20 cellular contexts compared by ENCODE assay signal in genomic region chr1:167776616-167777252, GRCh38. TPM values are rescaled to one million over a fixed set of nuclear protein-coding genes. Genes with fewer than 3 reads are reported as not detected.
A peak's percentile ranks its signal among the peaks of the same experiment; 100 is the strongest.
DNase-seq lines count a peak whose midpoint lies in the region; ATAC-seq and TF ChIP-seq lines count a peak whose summit lies in the region.
"Had no signal": no experiment of that assay in that cellular context is flagged by ENCODE, and none has a peak within 500 bp of the region (broad histone marks: within the 10 kb centered on the region; RNA-seq: fewer than 3 reads in every experiment).

No MANE protein-coding gene starts in this region.

- TF ChIP-seq CTCF in HFFc6 (IDR thresholded peaks at IDR 0.05), result no peak
- TF ChIP-seq CTCF in GM13976 (IDR thresholded peaks at IDR 0.05; ENCODE audit: borderline replicate concordance, control extremely low read depth, extremely low read depth, insufficient read depth, missing control alignments), result no peak

- peak overlapping the region; percentile 20 for H3K27ac Mint-ChIP-seq in activated CD4-positive, alpha-beta T cell treated with anti-CD3 and anti-CD28 coated beads, Interleukin-2, amount 10 ng/mL, durations not matched to agents 7 days and 5 days
- peak overlapping the region; percentile 17; the same call in 1 of the 2 replicates for H3K27ac Mint-ChIP-seq in HFFc6
- peak overlapping the region in 6 of 10 donors; percentile 5 to 87 (median 28) for H3K27ac Mint-ChIP-seq in naive thymus-derived CD8-positive, alpha-beta T cell

- H3K9me3 Mint-ChIP-seq in activated CD4-positive, alpha-beta T cell treated with anti-CD3 and anti-CD28 coated beads, Interleukin-2, amount 10 ng/mL, durations not matched to agents 7 days and 5 days, result peaks cover 3% of the 10 kb centered on the region
- H3K9me3 Mint-ChIP-seq in HFFc6, result no peaks in the 10 kb centered on the region
- H3K9me3 Mint-ChIP-seq in naive thymus-derived CD8-positive, alpha-beta T cell, result peaks cover 0 to 21% (median 9%) of the 10 kb centered on the region in 9 donors

- H3K36me3 Mint-ChIP-seq in activated CD4-positive, alpha-beta T cell treated with anti-CD3 and anti-CD28 coated beads, Interleukin-2, amount 10 ng/mL, durations not matched to agents 7 days and 5 days (ENCODE audit: low read depth), result peaks cover 20% of the 10 kb centered on the region
- peaks cover 80% of the 10 kb centered on the region for H3K36me3 Mint-ChIP-seq in HFFc6 (ENCODE audit: low read depth)
- peaks cover 12 to 21% (median 20%) of the 10 kb centered on the region in 3 donors for H3K36me3 Mint-ChIP-seq in naive thymus-derived CD8-positive, alpha-beta T cell

- CTCF ChIA-PET in activated CD4-positive, alpha-beta T cell treated with anti-CD3 and anti-CD28 coated beads, Interleukin-2, amount 10 ng/mL, durations not matched to agents 7 days and 5 days (lab: Charles Lee), result interaction anchor here (1.4 kb wide), 1 partner anchor 79 kb away, joined by 3 read pairs; no protein-coding TSS in a partner anchor

- H3K4me3 Mint-ChIP-seq in activated CD4-positive, alpha-beta T cell treated with anti-CD3 and anti-CD28 coated beads, Interleukin-2, amount 10 ng/mL, durations not matched to agents 7 days and 5 days, result no peak overlapping the region
- H3K4me3 Mint-ChIP-seq in HFFc6, result no peak overlapping the region; the same call in 1 of the 2 replicates
- no peak overlapping the region for H3K4me3 Mint-ChIP-seq in naive thymus-derived CD8-positive, alpha-beta T cell

- POLR2A ChIA-PET in activated CD4-positive, alpha-beta T cell treated with anti-CD3 and anti-CD28 coated beads, Interleukin-2, amount 10 ng/mL, durations not matched to agents 7 days and 5 days (lab: Charles Lee), result no interaction called here
- POLR2A ChIA-PET in naive thymus-derived CD8-positive, alpha-beta T cell (lab: Charles Lee), result no interaction called here

- H3K4me1 Mint-ChIP-seq in activated CD4-positive, alpha-beta T cell treated with anti-CD3 and anti-CD28 coated beads, Interleukin-2, amount 10 ng/mL, durations not matched to agents 7 days and 5 days, result peaks cover 21% of the 10 kb centered on the region
- H3K4me1 Mint-ChIP-seq in HFFc6 (ENCODE audit: low read depth), result peaks cover 35% of the 10 kb centered on the region
- H3K4me1 Mint-ChIP-seq in naive thymus-derived CD8-positive, alpha-beta T cell, result peaks cover 0 to 12% (median 8%) of the 10 kb centered on the region in 4 donors

- DNase-seq in activated CD4-positive, alpha-beta T cell treated with anti-CD3 and anti-CD28 coated beads, Interleukin-2, amount 10 ng/mL, durations not matched to agents 7 days and 5 days, result no peak
- no peak for DNase-seq in activated CD4-positive, alpha-beta T cell treated with anti-CD3 and anti-CD28 coated beads, Interleukin-2, amount 50 U/mL, for 48 hours
- DNase-seq in HFFc6 (no peak), astrocyte of the hippocampus (ENCODE audit: low read depth, low spot score) (peak; percentile 55), GM19238 (ENCODE audit: insufficient read length, low spot score) (no peak), GM13976 (ENCODE audit: low spot score) (no peak)
- no peak for DNase-seq in naive thymus-derived CD8-positive, alpha-beta T cell
- DNase-seq: activated CD4-positive, CD25-positive, alpha-beta regulatory T cell treated with anti-CD3 and anti-CD28 coated beads, Interleukin-2, amount 50 U/mL, for 72 hours; activated gamma-delta T cell; body of pancreas; effector CD4-positive, alpha-beta T cell; foreskin keratinocyte; GDM1; left colon; NCI-H1436 treated with DMSO at 0.1 percent for 48 hours; nucleus accumbens; SHP77 treated with DMSO at 0.1 percent for 48 hours; stimulated activated CD4-positive, alpha-beta T cell treated with anti-CD3 and anti-CD28 coated beads, Interleukin-1b, Interleukin-23, amount 100 ng/mL, for 48 hours; substantia nigra had no signal

- no peaks in the 10 kb centered on the region for H3K27me3 Mint-ChIP-seq in activated CD4-positive, alpha-beta T cell treated with anti-CD3 and anti-CD28 coated beads, Interleukin-2, amount 10 ng/mL, durations not matched to agents 7 days and 5 days
- no peaks in the 10 kb centered on the region; the same call in none of the 2 replicates for H3K27me3 Mint-ChIP-seq in HFFc6 (ENCODE audit: insufficient read depth)
- H3K27me3 Mint-ChIP-seq in naive thymus-derived CD8-positive, alpha-beta T cell, result no peaks in the 10 kb centered on the region

- in situ Hi-C loops in GM13976 (cut with MboI; ENCODE audit: low sequenced_read_pairs, unreplicated experiment), result no loop called here

- ATAC-seq in naive thymus-derived CD8-positive, alpha-beta T cell, result no peak
- ATAC-seq in GM21367 (IDR thresholded peaks at IDR 0.05; ENCODE audit: unreplicated experiment), result no peak
- ATAC-seq: body of pancreas, foreskin keratinocyte, left colon had no signal

RNA-seq across cellular contexts. Expression of gene MPZL1, which starts 55.0 kb away (rescaled TPM):
- 10 to 100 TPM; 12.5 to 14.1 TPM for total RNA-seq in activated CD4-positive, alpha-beta T cell treated with anti-CD3 and anti-CD28 coated beads, Interleukin-2, amount 10 ng/mL, durations not matched to agents 7 days and 5 days
- total RNA-seq in HFFc6 (2021; fragmentation: NEBNext Ultra II Directional; extraction: Animal tissue kit (Norgen Biotek cat#: 25700)), result 100 to 1,000 TPM; 147 to 188 (median 183) TPM
- total RNA-seq in naive thymus-derived CD8-positive, alpha-beta T cell, result 1 to 10 TPM; 6.9 to 8.3 TPM
- 1 to 10 TPM; 7.9 to 8.9 (median 8.2) TPM for polyA plus RNA-seq in naive thymus-derived CD8-positive, alpha-beta T cell

Comparison
In these comparisons a context has a peak if more than half of its experiments do, and no peak if none do; other contexts are left out.
1. RNA of gene MPZL1, which starts 55.0 kb away (total RNA-seq): 147 to 188 TPM in HFFc6; 12.5 to 14.1 TPM in activated CD4-positive, alpha-beta T cell treated with anti-CD3 and anti-CD28 coated beads, Interleukin-2, amount 10 ng/mL, durations not matched to agents 7 days and 5 days and 6.9 to 8.3 TPM in naive thymus-derived CD8-positive, alpha-beta T cell; every median in the first group is over 4 times any median in the second.
2. Peak in every context shown above with its lines, with median percentiles within 50 percentile points of each other: H3K27ac Mint-ChIP-seq.